ENCODE assay signal across 26 cellular contexts in the genomic region with DNA sequence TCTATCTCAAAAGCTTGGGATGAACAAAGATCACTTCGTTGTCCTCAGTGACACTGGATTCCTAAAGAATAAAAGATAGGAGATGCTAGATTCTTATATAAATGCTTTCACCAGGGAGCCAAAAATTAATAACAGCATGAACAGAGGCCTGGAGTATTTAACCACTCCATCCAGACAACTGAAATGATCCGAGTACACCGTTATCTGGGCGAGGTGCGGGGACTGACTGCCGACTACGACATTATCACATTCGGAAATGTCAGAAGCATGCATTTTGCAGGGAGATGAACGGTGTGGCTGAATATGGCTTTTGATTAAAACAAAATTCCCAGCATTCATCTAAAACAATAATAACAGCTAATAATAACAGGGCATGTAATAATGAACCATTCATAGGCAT. TPM values are rescaled to one million over a fixed set of nuclear protein-coding genes. Genes with fewer than 3 reads are reported as not detected.
"Had no signal": no experiment of that assay in that cellular context is flagged by ENCODE, and none has a peak within 500 bp of the region (broad histone marks: within the 10 kb centered on the region; RNA-seq: fewer than 3 reads in every experiment).

No MANE protein-coding gene starts in this region.

- H2AFZ ChIP-seq: PC-9 had no signal

- H3K9me3 ChIP-seq: body of pancreas had no signal

- H3K4me1 ChIP-seq: ascending aorta had no signal

- H3K27ac Mint-ChIP-seq: activated CD8-positive, alpha-beta T cell treated with anti-CD3 and anti-CD28 coated beads for 36 hours; activated naive CD8-positive, alpha-beta T cell treated with anti-CD3 and anti-CD28 coated beads, Interleukin-2, amount 50 U/mL, for 24 hours; activated T-helper 1 cell treated with anti-CD3 and anti-CD28 coated beads, Interleukin-12 subunit alpha, Interleukin-12 subunit beta, Interleukin-2, Interleukin-4 antibody, amounts not matched to agents 30 ng/mL and 10 ng/mL and 1 ng/mL, durations not matched to agents 14 hours and 24 hours and 36 hours; T-helper 1 cell treated with Interleukin-12 subunit alpha and Interleukin-12 subunit beta and Interleukin-4 antibody, amounts not matched to agents 30 μg/mL and 1 μg/mL, for 36 hours had no signal

- H3K9ac ChIP-seq: KMS-11 had no signal

- H3K27me3 Mint-ChIP-seq: activated CD8-positive, alpha-beta T cell treated with anti-CD3 and anti-CD28 coated beads for 36 hours had no signal

- H3K36me3 Mint-ChIP-seq: activated naive CD4-positive, alpha-beta T cell treated with anti-CD3 and anti-CD28 coated beads, Interleukin-2, amount 50 U/mL, for 72 hours had no signal

- H3K9me3 Mint-ChIP-seq: activated CD8-positive, alpha-beta T cell treated with anti-CD3 and anti-CD28 coated beads for 36 hours; activated naive CD4-positive, alpha-beta T cell treated with anti-CD3 and anti-CD28 coated beads, Interleukin-2, amount 50 U/mL, for 72 hours; activated naive CD8-positive, alpha-beta T cell treated with anti-CD3 and anti-CD28 coated beads, Interleukin-2, amount 50 U/mL, for 24 hours; activated T-helper 1 cell treated with anti-CD3 and anti-CD28 coated beads, Interleukin-12 subunit alpha, Interleukin-12 subunit beta, Interleukin-2, Interleukin-4 antibody, amounts not matched to agents 30 ng/mL and 10 ng/mL and 1 ng/mL, durations not matched to agents 14 hours and 24 hours and 36 hours; T-helper 1 cell treated with Interleukin-12 subunit alpha and Interleukin-12 subunit beta and Interleukin-4 antibody, amounts not matched to agents 30 μg/mL and 1 μg/mL, for 36 hours had no signal

- H3K27me3 ChIP-seq: ascending aorta, body of pancreas had no signal

- H3K4me2 ChIP-seq: KMS-11, PC-9 had no signal

- H3K4me3 ChIP-seq: ascending aorta, body of pancreas, PC-9, SK-N-MC had no signal

- DNase-seq: activated CD4-positive, alpha-beta T cell treated with anti-CD3 and anti-CD28 coated beads for 4 hours; activated CD8-positive, alpha-beta memory T cell treated with anti-CD3 and anti-CD28 coated beads, Interleukin-2, amount 50 U/mL, for 48 hours; activated CD8-positive, alpha-beta T cell treated with anti-CD3 and anti-CD28 coated beads for 36 hours; activated effector memory CD4-positive, alpha-beta T cell treated with Interleukin-2 at 50 U/mL for 16 hours; activated naive CD4-positive, alpha-beta T cell; activated naive CD8-positive, alpha-beta T cell treated with anti-CD3 and anti-CD28 coated beads, Interleukin-2, amount 50 U/mL, for 24 hours; activated T-cell treated with anti-CD3 and anti-CD28 coated beads, Interleukin-2, amount 50 U/mL, for 1 hour; amniotic stem cell; body of pancreas; cerebellar nuclear complex; MM.1S; NCI-H1105; NCI-H1436; NCI-H1694 treated with DMSO at 0.1 percent for 48 hours; NCI-H2029 treated with DMSO at 0.1 percent for 48 hours; NCI-H446; NCI-H524; PC-9; SW 1271 had no signal

- ATAC-seq: activated CD4-positive, CD25-positive, alpha-beta regulatory T cell treated with anti-CD3 and anti-CD28 coated beads, Interleukin-2, amount 50 U/mL, for 24 hours; activated CD8-positive, alpha-beta T cell treated with anti-CD3 and anti-CD28 coated beads for 36 hours; activated naive CD4-positive, alpha-beta T cell treated with anti-CD3 and anti-CD28 coated beads, Interleukin-2, amount 50 U/mL, for 72 hours; activated naive CD8-positive, alpha-beta T cell treated with anti-CD3 and anti-CD28 coated beads, Interleukin-2, amount 50 U/mL, for 24 hours; body of pancreas had no signal

- H3K4me3 Mint-ChIP-seq: activated T-helper 1 cell treated with anti-CD3 and anti-CD28 coated beads, Interleukin-12 subunit alpha, Interleukin-12 subunit beta, Interleukin-2, Interleukin-4 antibody, amounts not matched to agents 30 ng/mL and 10 ng/mL and 1 ng/mL, durations not matched to agents 14 hours and 24 hours and 36 hours; T-helper 1 cell treated with Interleukin-12 subunit alpha and Interleukin-12 subunit beta and Interleukin-4 antibody, amounts not matched to agents 30 μg/mL and 1 μg/mL, for 36 hours had no signal

- H3K27ac ChIP-seq: ascending aorta, body of pancreas, KMS-11, PC-9, SK-N-MC had no signal

- H3K36me3 ChIP-seq: ascending aorta had no signal

RNA-seq across cellular contexts. Expression of a gene that starts 56.6 kb away (rescaled TPM):
- total RNA-seq: activated CD8-positive, alpha-beta T cell treated with anti-CD3 and anti-CD28 coated beads for 36 hours; activated naive CD4-positive, alpha-beta T cell treated with anti-CD3 and anti-CD28 coated beads, Interleukin-2, amount 50 U/mL, for 72 hours; activated T-helper 1 cell treated with anti-CD3 and anti-CD28 coated beads, Interleukin-12 subunit alpha, Interleukin-12 subunit beta, Interleukin-2, Interleukin-4 antibody, amounts not matched to agents 30 ng/mL and 10 ng/mL and 1 ng/mL, durations not matched to agents 14 hours and 24 hours and 36 hours; ascending aorta had no signal
